ENCODE assay signal across 8 cellular contexts in genomic region chr1:42173155-42173933, GRCh38. TPM values are rescaled to one million over a fixed set of nuclear protein-coding genes. Genes with fewer than 3 reads are reported as not detected.
DNase-seq lines count a peak whose midpoint lies in the region; TF ChIP-seq lines count a peak whose summit lies in the region.

No MANE protein-coding gene starts in this region.

- no peak overlapping the region for H3K4me2 ChIP-seq in neural progenitor cell

- no peak overlapping the region for H2AFZ ChIP-seq in neural progenitor cell (replicated peaks)

- no peaks in the 10 kb centered on the region for H3K79me2 ChIP-seq in neural progenitor cell (ENCODE audit: low read depth)

- no peak overlapping the region for H3K4me3 ChIP-seq in CD8-positive, alpha-beta memory T cell (ENCODE audit: low read length)
- H3K4me3 ChIP-seq in fibroblast of the aortic adventitia (ENCODE audit: low read depth, low read length) = no peak overlapping the region
- no peak overlapping the region for H3K4me3 ChIP-seq in neural progenitor cell

- peaks cover 3 to 4% of the 10 kb centered on the region in 2 donors for H3K27me3 Mint-ChIP-seq in CD8-positive, alpha-beta memory T cell
- peaks cover 2% of the 10 kb centered on the region for H3K27me3 Mint-ChIP-seq in neural progenitor cell (ENCODE audit: insufficient read depth, low read depth)

- no peaks in the 10 kb centered on the region for H3K36me3 ChIP-seq in CD8-positive, alpha-beta memory T cell (ENCODE audit: insufficient read depth, low read length)
- H3K36me3 ChIP-seq in neural progenitor cell = no peaks in the 10 kb centered on the region

- no peaks in the 10 kb centered on the region for H4K20me1 ChIP-seq in neural progenitor cell (ENCODE audit: low read depth)

- TF ChIP-seq CTCF in fibroblast of the aortic adventitia (IDR thresholded peaks at IDR 0.05; ENCODE audit: insufficient read depth, low read length) (peak; percentile 96), neural progenitor cell (IDR thresholded peaks at IDR 0.05) (peak; percentile 96)

- peaks cover 0 to 18% (median 3%) of the 10 kb centered on the region in 3 donors for H3K36me3 Mint-ChIP-seq in CD8-positive, alpha-beta memory T cell
- no peaks in the 10 kb centered on the region for H3K36me3 Mint-ChIP-seq in neural progenitor cell

- no peaks in the 10 kb centered on the region for H3K9me3 ChIP-seq in CD8-positive, alpha-beta memory T cell (ENCODE audit: low read length)
- H3K9me3 ChIP-seq in neural progenitor cell (ENCODE audit: low read depth) = no peaks in the 10 kb centered on the region

- no peaks in the 10 kb centered on the region for H3K9me3 Mint-ChIP-seq in CD8-positive, alpha-beta memory T cell
- H3K9me3 Mint-ChIP-seq in neural progenitor cell = no peaks in the 10 kb centered on the region

- DNase-seq in CD8-positive, alpha-beta memory T cell = peak; percentile 46 to 75 (median 51)
- DNase-seq in HUDEP-2 (lab: John Stamatoyannopoulos, UW; ENCODE audit: unreplicated experiment in 76 of 76) (peak in 48 of 76 experiments; percentile 6 to 66 (median 26)), RPMI8226 (peak; percentile 65), activated T-helper 1 cell treated with Interleukin-2 at 50 U/mL for 16 hours (ENCODE audit: low read depth) (peak; percentile 50), fibroblast of the aortic adventitia (ENCODE audit: low read depth) (peak; percentile 54), neural progenitor cell (ENCODE audit: low spot score) (peak; percentile 82), stromal cell of bone marrow (ENCODE audit: low read depth) (peak; percentile 17), NCI-H226 (no peak)

- H3K4me1 ChIP-seq in CD8-positive, alpha-beta memory T cell (ENCODE audit: insufficient read depth, low read length) = no peaks in the 10 kb centered on the region
- peaks cover 3% of the 10 kb centered on the region for H3K4me1 ChIP-seq in neural progenitor cell

- no peaks in the 10 kb centered on the region for H3K27me3 ChIP-seq in CD8-positive, alpha-beta memory T cell (ENCODE audit: insufficient read depth, low read length, poor library complexity, severe bottlenecking)
- no peaks in the 10 kb centered on the region for H3K27me3 ChIP-seq in neural progenitor cell

- POLR2A ChIA-PET in CD8-positive, alpha-beta memory T cell (lab: Charles Lee) = interaction anchor here (0.5 kb wide), 2 partner anchors 281 to 481 kb away, joined by 3 to 5 read pairs; no protein-coding TSS in a partner anchor

- no peak overlapping the region for H3K9ac ChIP-seq in neural progenitor cell

- no peak overlapping the region for H3K4me3 Mint-ChIP-seq in CD8-positive, alpha-beta memory T cell
- H3K4me3 Mint-ChIP-seq in neural progenitor cell = no peak overlapping the region

- H3K27ac ChIP-seq in CD8-positive, alpha-beta memory T cell (ENCODE audit: low read depth, low read length) = no peak overlapping the region
- H3K27ac ChIP-seq in neural progenitor cell = no peak overlapping the region

- H3F3A ChIP-seq in neural progenitor cell (ENCODE audit: low read depth) = peaks cover 7% of the 10 kb centered on the region

- peaks cover 0 to 2% (median 0%) of the 10 kb centered on the region in 3 donors for H3K4me1 Mint-ChIP-seq in CD8-positive, alpha-beta memory T cell
- H3K4me1 Mint-ChIP-seq in neural progenitor cell = peaks cover 2% of the 10 kb centered on the region

- CTCF ChIA-PET in CD8-positive, alpha-beta memory T cell (lab: Charles Lee) = interaction anchor here (0.7 to 2.0 kb wide), 38 partner anchors 9 to 679 kb away, joined by 3 to 17 read pairs (median 4); partner anchors contain the start of gene GUCA2A

- H3K27ac Mint-ChIP-seq in CD8-positive, alpha-beta memory T cell = peak overlapping the region in 2 of 8 donors; percentile 51 to 72
- H3K27ac Mint-ChIP-seq in neural progenitor cell = no peak overlapping the region

RNA-seq across cellular contexts. Expression of gene GUCA2A, which starts 8.8 kb away (rescaled TPM):
- total RNA-seq in CD8-positive, alpha-beta memory T cell = not detected
- polyA plus RNA-seq in CD8-positive, alpha-beta memory T cell = not detected
- total RNA-seq in fibroblast of the aortic adventitia (ENCODE audit: low replicate concordance) (not detected in 2 replicates), neural progenitor cell (ENCODE audit: low replicate concordance) (not detected in 2 replicates)

RNA-seq across cellular contexts. Expression of gene GUCA2B, which starts 20.1 kb away (rescaled TPM):
- not detected for total RNA-seq in CD8-positive, alpha-beta memory T cell
- not detected for polyA plus RNA-seq in CD8-positive, alpha-beta memory T cell
- total RNA-seq in fibroblast of the aortic adventitia (ENCODE audit: low replicate concordance) (not detected in 2 replicates), neural progenitor cell (ENCODE audit: low replicate concordance) (not detected in 2 replicates)
